In genomic region chr12:105445261-105446015, GRCh38 we compare ENCODE assay signal across 13 cellular contexts.
DNase-seq lines count a peak whose midpoint lies in the region; FAIRE-seq and TF ChIP-seq lines count a peak whose summit lies in the region.
"Had no signal": no experiment of that assay in that cellular context is flagged by ENCODE, and none has a peak within 500 bp of the region (broad histone marks: within the 10 kb centered on the region; RNA-seq: fewer than 3 reads in every experiment).

No MANE protein-coding gene starts in this region.

- H3K4me1 ChIP-seq in breast epithelium (no peaks in the 10 kb centered on the region), astrocyte (ENCODE audit: insufficient read depth, low read length) (peaks cover 25% of the 10 kb centered on the region), small intestine (ENCODE audit: control insufficient read depth in 2 of 2, insufficient read depth in 1 of 2, low read depth in 1 of 2, low read length in 1 of 2) (no peaks in the 10 kb centered on the region)

- no TSS peak for BruUV-seq in MCF 10A (replicated peaks; lab: Mats Ljungman, UMichigan)

- no peaks in the 10 kb centered on the region for H4K20me1 ChIP-seq in astrocyte (ENCODE audit: insufficient read depth, low read length)

- DNase-seq in MCF 10A (ENCODE audit: unreplicated experiment) (no peak), breast epithelium (ENCODE audit: low spot score in 2 of 2) (no peak), astrocyte (ENCODE audit: low read depth) (peak; percentile 91), iris pigment epithelial cell (ENCODE audit: low read depth) (peak; percentile 68), small intestine (peak; percentile 5), NAMALWA (ENCODE audit: low spot score) (no peak), UCSD-AML1 (lab: John Stamatoyannopoulos, UW; ENCODE audit: unreplicated experiment) (no peak)
- no peak for DNase-seq in stimulated activated CD4-positive, alpha-beta T cell treated with anti-CD3 and anti-CD28 coated beads, Interleukin-4, amount 100 ng/mL, for 24 hours
- DNase-seq: activated CD4-positive, CD25-positive, alpha-beta regulatory T cell treated with anti-CD3 and anti-CD28 coated beads, Interleukin-2, amount 50 U/mL, for 72 hours; activated naive CD4-positive, alpha-beta T cell treated with anti-CD3 and anti-CD28 coated beads for 36 hours; NCI-H187; RPMI8226 had no signal

- H3K27me3 ChIP-seq in breast epithelium, result no peaks in the 10 kb centered on the region
- no peaks in the 10 kb centered on the region for H3K27me3 ChIP-seq in astrocyte (ENCODE audit: insufficient read depth, low read length)
- H3K27me3 ChIP-seq in small intestine (ENCODE audit: control insufficient read depth in 2 of 2, insufficient read depth in 2 of 2, low read length in 2 of 2), result peaks cover 0 to 2% of the 10 kb centered on the region in 2 donors

- FAIRE-seq in astrocyte (lab: Jason Lieb, UNC), result peak; percentile 83
- no peak for FAIRE-seq in small intestine (lab: Jason Lieb, UNC)

- no peak for TF ChIP-seq CTCF in MCF 10A (IDR thresholded peaks at IDR 0.05; ENCODE audit: unreplicated experiment)
- TF ChIP-seq CTCF in breast epithelium (IDR thresholded peaks at IDR 0.05), result no peak
- TF ChIP-seq CTCF in astrocyte (IDR thresholded peaks at IDR 0.05; ENCODE audit: insufficient read depth, low read depth, low read length), result no peak

- H3K4me1 Mint-ChIP-seq in MCF 10A (ENCODE audit: insufficient read depth, unreplicated experiment) (peaks cover 16% of the 10 kb centered on the region), astrocyte (ENCODE audit: low read depth, unreplicated experiment) (peaks cover 32% of the 10 kb centered on the region)

- H3K36me3 ChIP-seq in breast epithelium (no peaks in the 10 kb centered on the region), astrocyte (ENCODE audit: insufficient read depth, low read length) (no peaks in the 10 kb centered on the region), small intestine (ENCODE audit: control insufficient read depth in 2 of 2, insufficient read depth in 2 of 2, low read length in 2 of 2) (no peaks in the 10 kb centered on the region)

- H3K27ac ChIP-seq in breast epithelium (no peak overlapping the region), astrocyte (ENCODE audit: low read depth, low read length) (peak overlapping the region; percentile 64), small intestine (ENCODE audit: low read depth in 1 of 2, low read length in 1 of 2) (no peak overlapping the region)

- intact Hi-C loops in MCF 10A (cut with micrococcal nuclease), result no loop called here
- intact Hi-C loops in breast epithelium (cut with DNase I; ENCODE audit: low total_unique reads), result no loop called here

- H3K4me3 ChIP-seq in breast epithelium (no peak overlapping the region), astrocyte (ENCODE audit: insufficient read depth, low read depth, low read length) (no peak overlapping the region), small intestine (ENCODE audit: low read depth in 1 of 2, low read length in 2 of 2) (no peak overlapping the region)
- H3K4me3 ChIP-seq: skin epidermis had no signal

- no peak overlapping the region for H3K4me3 Mint-ChIP-seq in MCF 10A (ENCODE audit: unreplicated experiment)
- no peak overlapping the region for H3K4me3 Mint-ChIP-seq in astrocyte (ENCODE audit: unreplicated experiment)
- H3K4me3 Mint-ChIP-seq: activated naive CD4-positive, alpha-beta T cell treated with anti-CD3 and anti-CD28 coated beads for 36 hours had no signal

- H3K27me3 Mint-ChIP-seq in MCF 10A (ENCODE audit: insufficient read depth, unreplicated experiment) (no peaks in the 10 kb centered on the region), astrocyte (ENCODE audit: low read depth, unreplicated experiment) (no peaks in the 10 kb centered on the region)

- H3K9me3 ChIP-seq in breast epithelium (no peaks in the 10 kb centered on the region), astrocyte (ENCODE audit: insufficient read depth, low read depth, low read length) (no peaks in the 10 kb centered on the region), small intestine (ENCODE audit: control insufficient read depth, low read depth) (no peaks in the 10 kb centered on the region)

- H3K27ac Mint-ChIP-seq in MCF 10A (ENCODE audit: low read depth, unreplicated experiment), result peak overlapping the region; percentile 73
- H3K27ac Mint-ChIP-seq in astrocyte (ENCODE audit: unreplicated experiment), result peak overlapping the region; percentile 82
- H3K27ac Mint-ChIP-seq: activated naive CD4-positive, alpha-beta T cell treated with anti-CD3 and anti-CD28 coated beads for 36 hours had no signal

- peak overlapping the region; percentile 57 for H3K4me2 ChIP-seq in astrocyte (ENCODE audit: low read length)

- POLR2A ChIA-PET in MCF 10A (lab: Yijun Ruan, JAX), result interaction anchor here (0.6 to 1.5 kb wide), 6 partner anchors 12 to 1758 kb away, joined by 3 to 5 read pairs (median 4); partner anchors contain the start of gene POLR3B

- WGBS in small intestine, 3 donors, result 30 to 59% (median 39%) methylated on average over 4 of the region's 4 CpGs

- no peak for TF ChIP-seq POLR2A in breast epithelium (IDR thresholded peaks at IDR 0.05)

- no peak overlapping the region for H2AFZ ChIP-seq in astrocyte (ENCODE audit: low read depth, low read length)

- no peaks in the 10 kb centered on the region for H3K36me3 Mint-ChIP-seq in MCF 10A (ENCODE audit: insufficient read depth, unreplicated experiment)
- no peaks in the 10 kb centered on the region for H3K36me3 Mint-ChIP-seq in astrocyte (ENCODE audit: low read depth, unreplicated experiment)

- CTCF ChIA-PET in MCF 10A (lab: Yijun Ruan, JAX), result interaction anchor here (0.6 to 1.4 kb wide), 6 partner anchors 26 to 760 kb away, joined by 3 to 5 read pairs (median 3); no protein-coding TSS in a partner anchor

- H3K79me2 ChIP-seq in astrocyte (ENCODE audit: insufficient read depth, low read length), result no peaks in the 10 kb centered on the region

- peak overlapping the region; percentile 17 for H3K9ac ChIP-seq in astrocyte (ENCODE audit: low read length)

- no peaks in the 10 kb centered on the region for H3K9me3 Mint-ChIP-seq in MCF 10A (ENCODE audit: unreplicated experiment)
- peaks cover 6% of the 10 kb centered on the region for H3K9me3 Mint-ChIP-seq in astrocyte (ENCODE audit: unreplicated experiment)
- H3K9me3 Mint-ChIP-seq: activated naive CD4-positive, alpha-beta T cell treated with anti-CD3 and anti-CD28 coated beads for 36 hours had no signal

Comparison
In these comparisons a context has a peak if more than half of its experiments do, and no peak if none do; other contexts are left out.
1. DNase-seq: peak in astrocyte (single experiment), iris pigment epithelial cell (single experiment) and small intestine (single experiment); none in MCF 10A (single experiment), breast epithelium (0 of 2), stimulated activated CD4-positive, alpha-beta T cell treated with anti-CD3 and anti-CD28 coated beads, Interleukin-4, amount 100 ng/mL, for 24 hours (single experiment), NAMALWA (single experiment) and UCSD-AML1 (single experiment).